ENCODE assay signal across 1 cellular context in genomic region chr15:70853855-70854668, GRCh38.
TF ChIP-seq lines count a peak whose summit lies in the region.

TSS of gene LARP6 (minus strand) at chr15:70854157. CDS start at chr15:70854088, 69 bp downstream.

TF ChIP-seq in HepG2, 621 proteins besides CTCF, POLR2A, EP300 and RAD21 (continued from another document):
- TF ChIP-seq SP4 (CRISPR knock-in tag; IDR thresholded peaks at IDR 0.05) (0 out of 2 replicates have a peak, but pooled peaks have one; percentile 41), TIGD3 (CRISPR knock-in tag; IDR thresholded peaks at IDR 0.05; ENCODE audit: borderline replicate concordance) (no peak), DR1 (CRISPR knock-in tag; IDR thresholded peaks at IDR 0.05) (no peak), ZNF770 (CRISPR knock-in tag; IDR thresholded peaks at IDR 0.05) (peak; percentile 68; the same call in 1 of the 2 replicates), ZNF576 (CRISPR knock-in tag; IDR thresholded peaks at IDR 0.05) (no peak)
